Comparison of ENCODE assay signal across 15 cellular contexts in the genomic region with DNA sequence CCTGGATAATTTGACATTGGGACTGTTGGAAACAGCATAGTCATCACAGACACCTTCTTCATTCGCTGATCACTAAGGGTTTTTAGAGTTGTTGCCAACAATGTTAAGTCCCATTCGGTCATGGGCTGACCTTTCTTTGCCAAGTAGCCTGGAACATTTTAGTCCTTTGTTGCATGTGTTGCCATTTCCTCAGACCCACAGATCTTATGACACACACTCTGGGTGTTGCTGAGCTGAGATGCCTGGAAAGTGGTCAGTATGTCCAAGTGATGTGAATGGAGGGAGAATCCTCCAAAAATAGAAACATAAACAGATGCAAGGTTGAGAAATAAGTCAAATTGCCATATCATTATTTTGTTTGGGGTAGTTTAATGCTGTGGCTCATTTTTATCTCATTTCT.
DNase-seq lines count a peak whose midpoint lies in the region; ATAC-seq and TF ChIP-seq lines count a peak whose summit lies in the region.
"Had no signal": no experiment of that assay in that cellular context is flagged by ENCODE, and none has a peak within 500 bp of the region (broad histone marks: within the 10 kb centered on the region; RNA-seq: fewer than 3 reads in every experiment).

No MANE protein-coding gene starts in this region.

- H3K9me3 ChIP-seq in heart right ventricle, result no peaks in the 10 kb centered on the region
- H3K9me3 ChIP-seq in stomach, result no peaks in the 10 kb centered on the region
- H3K9me3 ChIP-seq: right lobe of liver, vagina had no signal

- DNase-seq in EH (ENCODE audit: low read depth) (peak; percentile 73), cardiac fibroblast (ENCODE audit: low read depth in 2 of 2) (peak; percentile 74 to 82), heart right ventricle (peak in 1 of 2 donors; percentile 41), pons (ENCODE audit: low spot score) (peak; percentile 7), HuH-7 (ENCODE audit: low spot score) (no peak), NCI-H2196 treated with DMSO at 0.1 percent for 48 hours (lab: John Stamatoyannopoulos, UW; ENCODE audit: unreplicated experiment) (no peak), stomach (no peak)
- DNase-seq: activated CD8-positive, alpha-beta T cell treated with anti-CD3 and anti-CD28 coated beads for 36 hours; GF-D8; HCEC 1CT; NCI-H1930; NCI-H510A treated with DMSO at 0.1 percent for 48 hours; right lobe of liver had no signal

- TF ChIP-seq CTCF in cardiac fibroblast (IDR thresholded peaks at IDR 0.05; ENCODE audit: low read depth, low read length) (no peak), heart right ventricle (IDR thresholded peaks at IDR 0.05) (no peak), stomach (IDR thresholded peaks at IDR 0.05) (no peak)

- H3K27me3 ChIP-seq in heart right ventricle (no peaks in the 10 kb centered on the region), stomach (no peaks in the 10 kb centered on the region)
- H3K27me3 ChIP-seq: right lobe of liver, vagina had no signal

- peaks cover 0 to 29% (median 9%) of the 10 kb centered on the region in 9 donors for H3K4me1 ChIP-seq in heart right ventricle
- no peaks in the 10 kb centered on the region for H3K4me1 ChIP-seq in stomach
- H3K4me1 ChIP-seq: right lobe of liver had no signal

- H3K36me3 ChIP-seq in heart right ventricle (no peaks in the 10 kb centered on the region), stomach (no peaks in the 10 kb centered on the region)
- H3K36me3 ChIP-seq: right lobe of liver, vagina had no signal

- 29 to 34% methylated on average over 2 of the region's 2 CpGs for WGBS in heart right ventricle, 2 donors
- WGBS in stomach, 5 donors, result 37 to 72% (median 67%) methylated on average over 2 of the region's 2 CpGs

- peak overlapping the region in 9 of 10 donors; percentile 43 to 80 (median 72) for H3K27ac ChIP-seq in heart right ventricle
- no peak overlapping the region for H3K27ac ChIP-seq in stomach
- H3K27ac ChIP-seq: right lobe of liver, vagina had no signal

- ATAC-seq in heart right ventricle, result peak; percentile 89 to 98 (median 94)
- no peak for ATAC-seq in GM21786 (IDR thresholded peaks at IDR 0.05; ENCODE audit: unreplicated experiment)
- ATAC-seq: activated CD8-positive, alpha-beta T cell treated with anti-CD3 and anti-CD28 coated beads for 36 hours; right lobe of liver had no signal

- TF ChIP-seq POLR2A in stomach (IDR thresholded peaks at IDR 0.05), result no peak

- TF ChIP-seq EP300 in stomach (IDR thresholded peaks at IDR 0.05), result no peak

- intact Hi-C loops in heart right ventricle (cut with DNase I), result loop anchor here in 3 of 10 donors (5.0 kb wide), 4 partner anchors 50 to 85 kb away; no protein-coding TSS in a partner anchor
- intact Hi-C loops in stomach (cut with DNase I; ENCODE audit: low total_unique reads), result no loop called here

- H3K4me3 ChIP-seq in cardiac fibroblast (replicated peaks in 1 of 2; ENCODE audit: low read depth in 2 of 2, low read length in 2 of 2), result no peak overlapping the region
- H3K4me3 ChIP-seq in heart right ventricle, result no peak overlapping the region
- no peak overlapping the region for H3K4me3 ChIP-seq in stomach
- H3K4me3 ChIP-seq: right lobe of liver, vagina had no signal

Comparison
In these comparisons a context has a peak if more than half of its experiments do, and no peak if none do; other contexts are left out.
1. DNase-seq: peak in EH (single experiment), cardiac fibroblast (2 of 2) and pons (single experiment); none in HuH-7 (single experiment), NCI-H2196 treated with DMSO at 0.1 percent for 48 hours (single experiment) and stomach (single experiment).
2. H3K27ac ChIP-seq: peak in heart right ventricle (9 of 10); none in stomach (0 of 5).